15 cellular contexts compared by ENCODE assay signal in the genomic region with DNA sequence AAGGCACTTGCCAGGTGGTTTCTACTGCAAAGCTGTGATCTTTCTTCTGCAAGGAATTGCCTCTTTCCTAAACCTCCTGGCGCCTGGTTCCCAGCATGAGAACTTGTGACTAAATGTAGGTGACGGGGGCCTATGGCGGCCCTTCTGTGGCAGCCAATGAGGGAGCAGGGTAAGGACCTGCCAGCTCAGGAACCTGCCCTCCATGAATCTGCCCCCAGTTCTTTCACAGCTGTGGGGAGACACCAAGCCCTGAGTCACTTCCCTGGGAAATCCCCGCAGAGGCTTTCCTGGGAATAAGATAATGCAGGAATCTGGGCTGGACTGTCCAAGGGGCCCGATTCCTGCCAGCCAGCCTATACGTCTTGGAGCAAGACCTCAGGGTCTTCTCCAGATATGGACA. TPM values are rescaled to one million over a fixed set of nuclear protein-coding genes. Genes with fewer than 3 reads are reported as not detected.
DNase-seq lines count a peak whose midpoint lies in the region; ATAC-seq and TF ChIP-seq lines count a peak whose summit lies in the region.
"Had no signal": no experiment of that assay in that cellular context is flagged by ENCODE, and none has a peak within 500 bp of the region (broad histone marks: within the 10 kb centered on the region; RNA-seq: fewer than 3 reads in every experiment).

No MANE protein-coding gene starts in this region.

- CTCF ChIA-PET in Calu3 (lab: Charles Lee) (interaction anchor here (0.7 kb wide), 2 partner anchors 26 to 43 kb away, joined by 4 read pairs; no protein-coding TSS in a partner anchor), PC-9 (lab: Charles Lee) (interaction anchor here (0.5 kb wide), 1 partner anchor 25 kb away, joined by 4 read pairs; no protein-coding TSS in a partner anchor)

- no peaks in the 10 kb centered on the region for H3K9me3 ChIP-seq in PC-9 (ENCODE audit: insufficient read depth, low read depth)
- H3K9me3 ChIP-seq: uterus had no signal

- no peak overlapping the region for H3K27ac ChIP-seq in PC-9
- H3K27ac ChIP-seq: uterus had no signal

- H3K27me3 Mint-ChIP-seq in Calu3 (ENCODE audit: unreplicated experiment) = no peaks in the 10 kb centered on the region

- H3K4me3 Mint-ChIP-seq in Calu3 (ENCODE audit: low read depth, unreplicated experiment) = no peak overlapping the region
- H3K4me3 Mint-ChIP-seq: activated CD4-positive, alpha-beta T cell treated with anti-CD3 and anti-CD28 coated beads, Interleukin-2, amount 10 ng/mL, durations not matched to agents 24 days and 14 days; CD8-positive, alpha-beta memory T cell; natural killer cell had no signal

- no peak for ATAC-seq in HG02678 (IDR thresholded peaks at IDR 0.05; ENCODE audit: unreplicated experiment)
- ATAC-seq in HG03520 (IDR thresholded peaks at IDR 0.05; ENCODE audit: unreplicated experiment) = no peak
- no peak for ATAC-seq in HG02763 (IDR thresholded peaks at IDR 0.05; ENCODE audit: unreplicated experiment)
- ATAC-seq: natural killer cell had no signal

- POLR2A ChIA-PET in PC-9 (lab: Charles Lee; ENCODE audit: unreplicated experiment) = interaction anchor here (0.5 kb wide), 1 partner anchor 65 kb away, joined by 4 read pairs; no protein-coding TSS in a partner anchor

- peaks cover 2% of the 10 kb centered on the region for H3K9me3 Mint-ChIP-seq in Calu3 (ENCODE audit: low read depth, unreplicated experiment)
- H3K9me3 Mint-ChIP-seq: activated CD4-positive, alpha-beta T cell treated with anti-CD3 and anti-CD28 coated beads, Interleukin-2, amount 10 ng/mL, durations not matched to agents 24 days and 14 days; CD8-positive, alpha-beta memory T cell; natural killer cell had no signal

- BruUV-seq in Calu3 (replicated peaks; lab: Mats Ljungman, UMichigan) (no TSS peak), PC-9 (replicated peaks; lab: Mats Ljungman, UMichigan) (no TSS peak)

- H3K4me1 Mint-ChIP-seq in Calu3 (ENCODE audit: low read depth, unreplicated experiment) = peaks cover 26% of the 10 kb centered on the region

- peaks cover 23% of the 10 kb centered on the region for H3K4me1 ChIP-seq in PC-9 (replicated peaks; ENCODE audit: insufficient read depth)
- H3K4me1 ChIP-seq: uterus had no signal

- no peak overlapping the region for H3K27ac Mint-ChIP-seq in Calu3 (ENCODE audit: unreplicated experiment)
- H3K27ac Mint-ChIP-seq: activated CD4-positive, alpha-beta T cell treated with anti-CD3 and anti-CD28 coated beads, Interleukin-2, amount 10 ng/mL, durations not matched to agents 24 days and 14 days; CD8-positive, alpha-beta memory T cell; natural killer cell had no signal

- intact Hi-C loops in Calu3 (cut with micrococcal nuclease; ENCODE audit: unreplicated experiment) (no loop called here), PC-9 (cut with micrococcal nuclease; ENCODE audit: unreplicated experiment) (no loop called here)

- 0 out of 2 replicates have a peak, but pooled peaks cover 9% of the 10 kb centered on the region for H3F3A ChIP-seq in PC-9 (ENCODE audit: insufficient read depth, low read depth)

- H3K27me3 ChIP-seq in PC-9 (ENCODE audit: insufficient read depth, low read depth) = no peaks in the 10 kb centered on the region
- H3K27me3 ChIP-seq: uterus had no signal

- H4K20me1 ChIP-seq in PC-9 (ENCODE audit: insufficient read depth) = no peaks in the 10 kb centered on the region

- no peak overlapping the region for H2AFZ ChIP-seq in PC-9

- DNase-seq in Calu3 = peak; percentile 50
- peak; percentile 44 to 50 for DNase-seq in PC-9
- DNase-seq in dedifferentiated amniotic fluid mesenchymal stem cell (ENCODE audit: extremely low spot score) = peak; percentile 26
- peak; percentile 25 to 92 for DNase-seq in lung microvascular endothelial cell (ENCODE audit: low read depth in 2 of 2)
- DNase-seq in stimulated activated CD4-positive, alpha-beta T cell treated with anti-CD3 and anti-CD28 coated beads, Interleukin-15, amount 100 ng/mL, for 24 hours = no peak
- DNase-seq: activated CD4-positive, alpha-beta T cell treated with anti-CD3 and anti-CD28 coated beads, Interleukin-2, amount 10 ng/mL, durations not matched to agents 24 days and 14 days; activated gamma-delta T cell treated with Interleukin-2 at 50 U/mL for 16 hours; CD8-positive, alpha-beta memory T cell; natural killer cell; stimulated activated CD4-positive, alpha-beta T cell treated with anti-CD3 and anti-CD28 coated beads, Interleukin-12 subunit alpha, Interleukin-12 subunit beta, amount 100 ng/mL, for 4 hours; stimulated activated CD8-positive, alpha-beta memory T cell treated with anti-CD3 and anti-CD28 coated beads, Interleukin-4, amount 100 ng/mL, for 48 hours; uterus had no signal

- H3K36me3 Mint-ChIP-seq in Calu3 (ENCODE audit: insufficient read depth, unreplicated experiment) = no peaks in the 10 kb centered on the region
- H3K36me3 Mint-ChIP-seq: natural killer cell had no signal

- no peak overlapping the region for H3K4me3 ChIP-seq in PC-9
- H3K4me3 ChIP-seq: uterus had no signal

- H3K4me2 ChIP-seq in PC-9 = peak overlapping the region; percentile 26

- H3K9me2 ChIP-seq in PC-9 (ENCODE audit: insufficient read depth) = no peaks in the 10 kb centered on the region

- no peaks in the 10 kb centered on the region for H3K79me2 ChIP-seq in PC-9 (ENCODE audit: low read depth)

- TF ChIP-seq CTCF in Calu3 (IDR thresholded peaks at IDR 0.05; ENCODE audit: unreplicated experiment) (no peak), PC-9 (conservative IDR thresholded peaks at IDR 0.05) (no peak)

- H3K36me3 ChIP-seq in PC-9 (ENCODE audit: low read depth) = no peaks in the 10 kb centered on the region
- H3K36me3 ChIP-seq: uterus had no signal

RNA-seq across cellular contexts. Expression of a gene that starts 56.7 kb away (rescaled TPM):
- total RNA-seq in Calu3 (2022) (623 and 734 TPM in 2 replicates), PC-9 (2021) (91.7 and 94.0 TPM in 2 replicates), lung microvascular endothelial cell (479 and 529 TPM in 2 replicates)
